ENCODE assay signal across 16 cellular contexts in genomic region chr11:117932426-117932825, GRCh38. TPM values are rescaled to one million over a fixed set of nuclear protein-coding genes. Genes with fewer than 3 reads are reported as not detected.
DNase-seq lines count a peak whose midpoint lies in the region; ATAC-seq, FAIRE-seq and TF ChIP-seq lines count a peak whose summit lies in the region.
"Had no signal": no experiment of that assay in that cellular context is flagged by ENCODE, and none has a peak within 500 bp of the region (broad histone marks: within the 10 kb centered on the region; RNA-seq: fewer than 3 reads in every experiment).

No MANE protein-coding gene starts in this region.

- H3K4me2 ChIP-seq in K562 (ENCODE audit: insufficient read depth, low read length): no peak overlapping the region
- H3K4me2 ChIP-seq in neural progenitor cell: no peak overlapping the region

- ATAC-seq in HG03460 (IDR thresholded peaks at IDR 0.05; ENCODE audit: unreplicated experiment) (peak; percentile 6), K562 (peak; percentile 39), HG02885 (IDR thresholded peaks at IDR 0.05; ENCODE audit: poor library complexity, unreplicated experiment) (no peak), GM21737 (IDR thresholded peaks at IDR 0.05; ENCODE audit: unreplicated experiment) (no peak)
- ATAC-seq: left lobe of liver had no signal

- H3K27ac ChIP-seq in K562 (ENCODE audit: extremely low read depth, low read depth, low read length) (no peak overlapping the region), neural progenitor cell (no peak overlapping the region)
- H3K27ac ChIP-seq: esophagus squamous epithelium, SJCRH30 had no signal

- no peak for TF ChIP-seq EP300 in K562 (IDR thresholded peaks at IDR 0.05; ENCODE audit: low read length)

- H3K27ac Mint-ChIP-seq in Calu3 (ENCODE audit: unreplicated experiment) (peak overlapping the region; percentile 31), neural progenitor cell (peak overlapping the region; percentile 92)

- TF ChIP-seq CTCF in Calu3 (IDR thresholded peaks at IDR 0.05; ENCODE audit: unreplicated experiment): no peak
- no peak for TF ChIP-seq CTCF in K562 (IDR thresholded peaks at IDR 0.05 in 2 of 3, conservative IDR thresholded peaks at IDR 0.05 in 1 of 3; ENCODE audit: insufficient read depth in 2 of 3, low read depth in 1 of 3, low read length in 3 of 3)
- no peak for TF ChIP-seq CTCF in neural progenitor cell (IDR thresholded peaks at IDR 0.05)

- H3K27me3 ChIP-seq in K562 (ENCODE audit: control insufficient read depth in 2 of 2, insufficient read depth in 2 of 2, low read length in 2 of 2) (peaks cover 14 to 18% of the 10 kb centered on the region in 2 experiments; a peak in 4 of 5 replicates), neural progenitor cell (no peaks in the 10 kb centered on the region)
- H3K27me3 ChIP-seq: SJCRH30 had no signal

- H3K79me2 ChIP-seq in K562 (ENCODE audit: control insufficient read depth, insufficient read depth, low read length): no peaks in the 10 kb centered on the region
- no peaks in the 10 kb centered on the region for H3K79me2 ChIP-seq in neural progenitor cell (ENCODE audit: low read depth)

- H3K9ac ChIP-seq in K562 (ENCODE audit: insufficient read depth in 1 of 2, low read depth in 2 of 2, low read length in 2 of 2) (0 out of 4 replicates have a peak overlapping the region, but pooled peaks of 1 of the 2 experiments have one; percentile 48), neural progenitor cell (no peak overlapping the region)

- H3K9me3 ChIP-seq in K562 (replicated peaks; ENCODE audit: control insufficient read depth, insufficient read depth, low read depth, low read length) (no peaks in the 10 kb centered on the region), neural progenitor cell (ENCODE audit: low read depth) (no peaks in the 10 kb centered on the region)
- H3K9me3 ChIP-seq: esophagus squamous epithelium, SJCRH30 had no signal

- CTCF ChIA-PET in Calu3 (lab: Charles Lee): interaction anchor here (0.9 kb wide), 1 partner anchor 113 kb away, joined by 3 read pairs; no protein-coding TSS in a partner anchor
- CTCF ChIA-PET in K562 (lab: Yijun Ruan, JAX; ENCODE audit: low intra/inter-chr PET ratio): no interaction called here

- peaks cover 6% of the 10 kb centered on the region for H3K36me3 Mint-ChIP-seq in Calu3 (ENCODE audit: insufficient read depth, unreplicated experiment)
- H3K36me3 Mint-ChIP-seq in neural progenitor cell: no peaks in the 10 kb centered on the region

- intact Hi-C loops in Calu3 (cut with micrococcal nuclease; ENCODE audit: unreplicated experiment): no loop called here
- intact Hi-C loops in K562 (cut with micrococcal nuclease): no loop called here

- WGBS in K562 (ENCODE audit: insufficient coverage, low coverage, missing lambda C conversion rate): 22% methylated on average over 5 of the region's 6 CpGs

- H2AFZ ChIP-seq in K562 (ENCODE audit: low read depth, low read length) (no peak overlapping the region), neural progenitor cell (replicated peaks) (no peak overlapping the region)

- H3F3A ChIP-seq in neural progenitor cell (ENCODE audit: low read depth): no peaks in the 10 kb centered on the region

- FAIRE-seq in K562 (lab: Jason Lieb, UNC): no peak
- FAIRE-seq: G401.6, TTC549 had no signal

- H3K4me3 Mint-ChIP-seq in Calu3 (ENCODE audit: low read depth, unreplicated experiment): no peak overlapping the region
- H3K4me3 Mint-ChIP-seq in neural progenitor cell: peak overlapping the region; percentile 33

- no peak for TF ChIP-seq POLR2A in K562 (conservative IDR thresholded peaks at IDR 0.05)

- peaks cover 0 to 8% of the 10 kb centered on the region in 2 experiments; a peak in 1 of 5 replicates for H3K4me1 ChIP-seq in K562 (replicated peaks in 1 of 2; ENCODE audit: control insufficient read depth in 2 of 2, insufficient read depth in 2 of 2, low read length in 2 of 2)
- no peaks in the 10 kb centered on the region for H3K4me1 ChIP-seq in neural progenitor cell

- H3K4me1 Mint-ChIP-seq in Calu3 (ENCODE audit: low read depth, unreplicated experiment): peaks cover 28% of the 10 kb centered on the region
- H3K4me1 Mint-ChIP-seq in neural progenitor cell: peaks cover 47% of the 10 kb centered on the region

- H3K9me3 Mint-ChIP-seq in Calu3 (ENCODE audit: low read depth, unreplicated experiment): no peaks in the 10 kb centered on the region
- H3K9me3 Mint-ChIP-seq in neural progenitor cell: no peaks in the 10 kb centered on the region

- H3K36me3 ChIP-seq in K562 (ENCODE audit: control insufficient read depth, insufficient read depth, low read length) (no peaks in the 10 kb centered on the region), neural progenitor cell (no peaks in the 10 kb centered on the region)
- H3K36me3 ChIP-seq: esophagus squamous epithelium, SJCRH30 had no signal

- H3K27me3 Mint-ChIP-seq in Calu3 (ENCODE audit: unreplicated experiment) (no peaks in the 10 kb centered on the region), neural progenitor cell (ENCODE audit: insufficient read depth, low read depth) (peaks cover 9% of the 10 kb centered on the region)

- H4K20me1 ChIP-seq in K562 (replicated peaks; ENCODE audit: control insufficient read depth, insufficient read depth, low read length) (0 out of 2 replicates have a peak, but pooled peaks cover 3% of the 10 kb centered on the region), neural progenitor cell (ENCODE audit: low read depth) (no peaks in the 10 kb centered on the region)

- BruUV-seq in Calu3 (replicated peaks; lab: Mats Ljungman, UMichigan) (no TSS peak), K562 (replicated peaks; lab: Mats Ljungman, UMichigan) (no TSS peak)

- no peaks in the 10 kb centered on the region for H3K9me1 ChIP-seq in K562 (ENCODE audit: control insufficient read depth, insufficient read depth, low read length)

- POLR2A ChIA-PET in K562 (lab: Yijun Ruan, JAX): interaction anchor here (0.9 to 1.2 kb wide), 3 partner anchors 9 to 13 kb away, joined by 3 to 4 read pairs (median 4); no protein-coding TSS in a partner anchor

- TF ChIP-seq RAD21 in K562 (CRISPR knock-in tag; conservative IDR thresholded peaks at IDR 0.05 in 1 of 2, IDR thresholded peaks at IDR 0.05 in 1 of 2): no peak

- no peak for DNase-seq in Calu3
- DNase-seq in K562 (ENCODE audit: extremely low read depth in 1 of 4, low spot score in 3 of 4): peak in 1 of 4 experiments; percentile 24
- no peak for DNase-seq in neural progenitor cell (ENCODE audit: low spot score)
- DNase-seq in inferior parietal cortex (ENCODE audit: extremely low spot score): no peak
- DNase-seq in DMS79 treated with DMSO at 0.1 percent for 48 hours (lab: John Stamatoyannopoulos, UW): no peak
- DNase-seq: cortex of kidney; esophagus squamous epithelium; NK-92 treated with Interleukin-12 subunit alpha and Interleukin-12 subunit beta, amount 100 ng/mL, for 24 hours; SJCRH30 had no signal

- in situ Hi-C loops in K562 (cut with MboI): no loop called here

- no peak overlapping the region for H3K4me3 ChIP-seq in K562
- H3K4me3 ChIP-seq in neural progenitor cell: no peak overlapping the region
- H3K4me3 ChIP-seq: esophagus squamous epithelium, SJCRH30 had no signal

RNA-seq across cellular contexts. Expression of gene TMPRSS13, which starts 3.2 kb away (rescaled TPM):
- total RNA-seq in Calu3 (2022) (1.4 and 2.3 TPM in 2 replicates), K562 (2014; rRNA removed) (0.08 and 0.27 TPM in 2 replicates), K562 (2014; rRNA removed; fragmentation: Illumina TruSeq; extraction: Trizol) (0.15 TPM in 1 of 2 replicates, not detected in the other), K562 (2015; rRNA removed; fragmentation: Illumina TruSeq; extraction: Trizol) (0.14 and 0.19 TPM in 2 replicates), K562 (2021) (0.29 and 0.34 TPM in 2 replicates), neural progenitor cell (ENCODE audit: low replicate concordance) (0.22 TPM in 1 of 2 replicates, not detected in the other)
- total RNA-seq in K562 (2011; cell fraction: chromatin; rRNA removed; ENCODE audit: low replicate concordance): 1.1 TPM in 2 replicates
- total RNA-seq in K562 (2011; cell fraction: nucleolus; rRNA removed): 0.33 and 0.66 TPM in 2 replicates
- total RNA-seq in K562 (2011; cell fraction: nucleoplasm; rRNA removed): 0.46 and 0.59 TPM in 2 replicates
- polyA plus RNA-seq in K562 (2011; rRNA removed) (0.25 and 0.37 TPM in 2 replicates), K562 (2014; fragmentation: Illumina TruSeq; extraction: Trizol) (0.13 and 0.24 TPM in 2 replicates), K562 (2014; fragmentation: Nextera tagmentation; extraction: Ambion mirVana) (under 1 TPM; 0.11 to 0.13 TPM), K562 (2014; rRNA removed) (0.23 and 0.25 TPM in 2 replicates)
- polyA plus RNA-seq in K562 (2011; cell fraction: cytosol; rRNA removed): 0.24 and 0.46 TPM in 2 replicates
- polyA plus RNA-seq in K562 (2011; cell fraction: nucleus; rRNA removed): 1.2 and 1.7 TPM in 2 replicates
- polyA plus RNA-seq in K562 (2012): 0.29 and 0.48 TPM in 2 replicates
- 0.21 TPM in 2 replicates for polyA minus RNA-seq in K562 (2011; rRNA and poly(A)+ RNA removed)
- 0.48 TPM in 1 of 2 replicates, not detected in the other for polyA minus RNA-seq in K562 (2011; cell fraction: cytosol; rRNA and poly(A)+ RNA removed)
- polyA minus RNA-seq in K562 (2011; cell fraction: nucleus; rRNA and poly(A)+ RNA removed): 0.40 and 0.44 TPM in 2 replicates
- total RNA-seq: SJCRH30 had no signal
- polyA plus RNA-seq: neural cell had no signal

RNA-seq across cellular contexts. Expression of gene IL10RA, which starts 53.8 kb away (rescaled TPM):
- total RNA-seq in Calu3 (2022) (0.05 and 0.76 TPM in 2 replicates), K562 (2014; rRNA removed) (2.9 and 3.5 TPM in 2 replicates), K562 (2014; rRNA removed; fragmentation: Illumina TruSeq; extraction: Trizol) (2.0 and 2.9 TPM in 2 replicates), K562 (2015; rRNA removed; fragmentation: Illumina TruSeq; extraction: Trizol) (1.4 and 2.1 TPM in 2 replicates), K562 (2021) (4.6 and 4.9 TPM in 2 replicates), neural progenitor cell (ENCODE audit: low replicate concordance) (0.12 TPM in 1 of 2 replicates, not detected in the other)
- 33.8 and 58.3 TPM in 2 replicates for total RNA-seq in K562 (2011; cell fraction: chromatin; rRNA removed; ENCODE audit: low replicate concordance)
- 34.2 and 42.5 TPM in 2 replicates for total RNA-seq in K562 (2011; cell fraction: nucleolus; rRNA removed)
- total RNA-seq in K562 (2011; cell fraction: nucleoplasm; rRNA removed): 41.9 and 43.4 TPM in 2 replicates
- polyA plus RNA-seq in K562 (2011; rRNA removed) (15.4 and 17.3 TPM in 2 replicates), K562 (2014; fragmentation: Illumina TruSeq; extraction: Trizol) (4.0 and 4.5 TPM in 2 replicates), K562 (2014; fragmentation: Nextera tagmentation; extraction: Ambion mirVana) (under 1 TPM; 0.17 to 0.48 TPM), K562 (2014; rRNA removed) (2.7 and 3.6 TPM in 2 replicates)
- polyA plus RNA-seq in K562 (2011; cell fraction: cytosol; rRNA removed): 9.1 and 23.9 TPM in 2 replicates
- 18.2 and 38.1 TPM in 2 replicates for polyA plus RNA-seq in K562 (2011; cell fraction: nucleus; rRNA removed)
- 3.8 and 12.5 TPM in 2 replicates for polyA plus RNA-seq in K562 (2012)
- polyA minus RNA-seq in K562 (2011; rRNA and poly(A)+ RNA removed): 19.8 and 20.3 TPM in 2 replicates
- polyA minus RNA-seq in K562 (2011; cell fraction: cytosol; rRNA and poly(A)+ RNA removed): 7.5 and 11.4 TPM in 2 replicates
- 24.1 and 28.3 TPM in 2 replicates for polyA minus RNA-seq in K562 (2011; cell fraction: nucleus; rRNA and poly(A)+ RNA removed)
- total RNA-seq: SJCRH30 had no signal

RNA-seq across cellular contexts. Expression of gene FXYD6, which starts 56.0 kb away (rescaled TPM):
- 0.61 and 0.78 TPM in 2 replicates for total RNA-seq in Calu3 (2022)
- not detected in 2 replicates for total RNA-seq in K562 (2011; cell fraction: chromatin; rRNA removed; ENCODE audit: low replicate concordance)
- total RNA-seq in K562 (2011; cell fraction: nucleolus; rRNA removed): not detected in 2 replicates
- total RNA-seq in K562 (2011; cell fraction: nucleoplasm; rRNA removed): not detected in 2 replicates
- total RNA-seq in K562 (2014; rRNA removed): not detected in 2 replicates
- total RNA-seq in K562 (2014; rRNA removed; fragmentation: Illumina TruSeq; extraction: Trizol): not detected in 2 replicates
- total RNA-seq in K562 (2015; rRNA removed; fragmentation: Illumina TruSeq; extraction: Trizol): not detected in 2 replicates
- 0.27 and 0.35 TPM in 2 replicates for total RNA-seq in K562 (2021)
- polyA plus RNA-seq in K562 (2011; rRNA removed): not detected in 2 replicates
- polyA plus RNA-seq in K562 (2011; cell fraction: cytosol; rRNA removed): 0.06 TPM in 1 of 2 replicates, not detected in the other
- polyA plus RNA-seq in K562 (2011; cell fraction: nucleus; rRNA removed): 0.11 TPM in 1 of 2 replicates, not detected in the other
- polyA plus RNA-seq in K562 (2012): 0.07 and 0.14 TPM in 2 replicates
- not detected in 2 replicates for polyA plus RNA-seq in K562 (2014; fragmentation: Illumina TruSeq; extraction: Trizol)
- polyA plus RNA-seq in K562 (2014; fragmentation: Nextera tagmentation; extraction: Ambion mirVana): not detected
- polyA plus RNA-seq in K562 (2014; rRNA removed): 0.07 TPM in 1 of 2 replicates, not detected in the other
- polyA minus RNA-seq in K562 (2011; rRNA and poly(A)+ RNA removed): 0.18 TPM in 1 of 2 replicates, not detected in the other
- polyA minus RNA-seq in K562 (2011; cell fraction: cytosol; rRNA and poly(A)+ RNA removed): not detected in 2 replicates
- not detected in 2 replicates for polyA minus RNA-seq in K562 (2011; cell fraction: nucleus; rRNA and poly(A)+ RNA removed)
- 95.6 and 123 TPM in 2 replicates for total RNA-seq in neural progenitor cell (ENCODE audit: low replicate concordance)

Comparison
In these comparisons a context has a peak if more than half of its experiments do, and no peak if none do; other contexts are left out.
1. ATAC-seq: peak in HG03460 (single experiment) and K562 (single experiment); none in HG02885 (single experiment) and GM21737 (single experiment).
2. RNA of gene FXYD6, which starts 56.0 kb away (total RNA-seq): 95.6 to 123 TPM in neural progenitor cell; 0.61 to 0.78 TPM in Calu3 and 0.27 to 0.35 TPM in K562; every median in the first group is over 10 times any median in the second.